Comparison of ENCODE assay signal across 8 cellular contexts in genomic region chr21:35840197-35840799, GRCh38.
DNase-seq lines count a peak whose midpoint lies in the region; ATAC-seq, FAIRE-seq and TF ChIP-seq lines count a peak whose summit lies in the region.

No MANE protein-coding gene starts in this region.

- no CpG with 5 or more reads among the region's 2 CpGs for WGBS in iPS DF 6.9 (ENCODE audit: insufficient coverage, insufficient read length)

- no peak overlapping the region for H3K4me3 ChIP-seq in MG63
- H3K4me3 ChIP-seq in astrocyte of the cerebellum (ENCODE audit: low read depth, low read length): no peak overlapping the region
- no peak overlapping the region for H3K4me3 ChIP-seq in iPS DF 6.9 (ENCODE audit: low read length)

- H3K36me3 ChIP-seq in MG63 (no peaks in the 10 kb centered on the region), iPS DF 6.9 (ENCODE audit: control insufficient read depth, insufficient read depth, low read length) (no peaks in the 10 kb centered on the region)

- in situ Hi-C loops in astrocyte of the cerebellum (cut with HindIII; ENCODE audit: low sequenced_read_pairs): no loop called here

- H3K9me3 ChIP-seq in MG63 (no peaks in the 10 kb centered on the region; the same call in 1 of the 2 replicates), iPS DF 6.9 (ENCODE audit: control insufficient read depth, insufficient read depth, low read length) (no peaks in the 10 kb centered on the region)

- H3K4me1 ChIP-seq in iPS DF 6.9 (ENCODE audit: control insufficient read depth, insufficient read depth, low read length): no peaks in the 10 kb centered on the region

- FAIRE-seq in G401.6 (lab: Jason Lieb, UNC): peak; percentile 60

- H3K27me3 ChIP-seq in MG63 (no peaks in the 10 kb centered on the region), iPS DF 6.9 (ENCODE audit: control insufficient read depth, insufficient read depth, low read length) (no peaks in the 10 kb centered on the region)

- DNase-seq in MG63 (peak; percentile 19), SIG-M5 (lab: John Stamatoyannopoulos, UW) (peak; percentile 7), astrocyte of the cerebellum (ENCODE audit: low read depth) (peak; percentile 88), iPS DF 6.9 (ENCODE audit: low read depth, low spot score) (peak; percentile 18)
- DNase-seq in stimulated activated CD4-positive, alpha-beta T cell treated with anti-CD3 and anti-CD28 coated beads, Interleukin-1b, Interleukin-23, amount 100 ng/mL, for 4 hours (ENCODE audit: low read depth in 2 of 2): peak; percentile 21 to 35

- no peak overlapping the region for H3K27ac ChIP-seq in iPS DF 6.9 (ENCODE audit: low read length)

- ATAC-seq in GM21423 (IDR thresholded peaks at IDR 0.05; ENCODE audit: unreplicated experiment): no peak
- no peak for ATAC-seq in GM19023 (IDR thresholded peaks at IDR 0.05; ENCODE audit: unreplicated experiment)

- TF ChIP-seq CTCF in astrocyte of the cerebellum (IDR thresholded peaks at IDR 0.05; ENCODE audit: low read depth, low read length, missing control alignments): peak; percentile 79

Comparison
In these comparisons a context has a peak if more than half of its experiments do, and no peak if none do; other contexts are left out.
1. DNase-seq: peak in every context shown above with its lines; median percentile 88 in astrocyte of the cerebellum; 28 in stimulated activated CD4-positive, alpha-beta T cell treated with anti-CD3 and anti-CD28 coated beads, Interleukin-1b, Interleukin-23, amount 100 ng/mL, for 4 hours; 19 in MG63; 18 in iPS DF 6.9; 7 in SIG-M5.